In the genomic region with DNA sequence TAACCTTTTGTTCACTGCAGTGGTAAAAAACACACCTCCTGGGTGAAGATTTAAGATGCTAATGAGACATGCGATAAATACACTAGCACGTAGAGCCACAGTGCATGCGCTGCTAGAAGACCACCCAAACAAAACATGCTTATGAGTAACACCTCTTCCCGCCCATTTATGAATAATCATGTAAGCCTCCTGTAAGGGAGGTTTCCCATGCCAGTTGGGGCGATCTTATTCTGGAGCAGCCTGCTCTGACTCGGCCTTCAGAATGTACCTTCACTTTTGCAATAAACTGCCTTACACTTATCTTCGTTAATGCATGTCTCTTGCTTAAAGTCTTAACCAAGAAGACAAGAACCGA, we compare ENCODE assay signal across 11 cellular contexts. TPM values are rescaled to one million over a fixed set of nuclear protein-coding genes. Genes with fewer than 3 reads are reported as not detected.
A peak's percentile ranks its signal among the peaks of the same experiment; 100 is the strongest.
DNase-seq lines count a peak whose midpoint lies in the region; ATAC-seq, FAIRE-seq and TF ChIP-seq lines count a peak whose summit lies in the region.
"Had no signal": no experiment of that assay in that cellular context is flagged by ENCODE, and none has a peak within 500 bp of the region (broad histone marks: within the 10 kb centered on the region; RNA-seq: fewer than 3 reads in every experiment).

No MANE protein-coding gene starts in this region.

- no peaks in the 10 kb centered on the region for H3K36me3 ChIP-seq in Karpas-422 (ENCODE audit: insufficient read depth, low read length)
- no peaks in the 10 kb centered on the region for H3K36me3 ChIP-seq in K562 (ENCODE audit: control insufficient read depth, insufficient read depth, low read length)
- peaks cover 0 to 66% (median 9%) of the 10 kb centered on the region in 4 donors for H3K36me3 ChIP-seq in sigmoid colon
- H3K36me3 ChIP-seq in upper lobe of left lung, result peaks cover 0 to 46% (median 19%) of the 10 kb centered on the region in 4 donors

- TF ChIP-seq CTCF in K562 (IDR thresholded peaks at IDR 0.05 in 2 of 3, conservative IDR thresholded peaks at IDR 0.05 in 1 of 3; ENCODE audit: insufficient read depth in 2 of 3, low read depth in 1 of 3, low read length in 3 of 3) (no peak), sigmoid colon (IDR thresholded peaks at IDR 0.05) (no peak), upper lobe of left lung (IDR thresholded peaks at IDR 0.05) (no peak)

- H3K9ac ChIP-seq in Karpas-422 (ENCODE audit: low read length) (no peak overlapping the region), K562 (ENCODE audit: insufficient read depth in 1 of 2, low read depth in 2 of 2, low read length in 2 of 2) (no peak overlapping the region)

- H3K27ac ChIP-seq in Karpas-422 (ENCODE audit: low read length), result no peak overlapping the region
- no peak overlapping the region for H3K27ac ChIP-seq in K562 (ENCODE audit: extremely low read depth, low read depth, low read length)
- no peak overlapping the region for H3K27ac ChIP-seq in sigmoid colon
- H3K27ac ChIP-seq in upper lobe of left lung, result no peak overlapping the region
- H3K27ac ChIP-seq: SK-N-MC had no signal

- H3K79me2 ChIP-seq in Karpas-422 (ENCODE audit: low read length) (no peaks in the 10 kb centered on the region), K562 (ENCODE audit: control insufficient read depth, insufficient read depth, low read length) (no peaks in the 10 kb centered on the region)

- POLR2A ChIA-PET in K562 (lab: Yijun Ruan, JAX), result interaction anchor here (0.6 to 6.8 kb wide), 16 partner anchors 8 to 1351 kb away, joined by 3 to 46 read pairs (median 5); no protein-coding TSS in a partner anchor

- ATAC-seq in K562 (no peak), upper lobe of left lung (ENCODE audit: low FRiP score in 2 of 2) (no peak)

- no peak overlapping the region for H3K4me3 ChIP-seq in Karpas-422 (ENCODE audit: low read length)
- H3K4me3 ChIP-seq in K562, result no peak overlapping the region
- no peak overlapping the region for H3K4me3 ChIP-seq in sigmoid colon
- no peak overlapping the region for H3K4me3 ChIP-seq in upper lobe of left lung
- H3K4me3 ChIP-seq: GM12878, SK-N-MC had no signal

- peaks cover 4% of the 10 kb centered on the region; the same call in 1 of the 2 replicates for H3K4me1 ChIP-seq in Karpas-422 (ENCODE audit: low read length)
- no peaks in the 10 kb centered on the region; a peak in 1 of 5 replicates for H3K4me1 ChIP-seq in K562 (replicated peaks in 1 of 2; ENCODE audit: control insufficient read depth in 2 of 2, insufficient read depth in 2 of 2, low read length in 2 of 2)
- no peaks in the 10 kb centered on the region for H3K4me1 ChIP-seq in sigmoid colon
- H3K4me1 ChIP-seq in upper lobe of left lung, result peaks cover 0 to 2% (median 0%) of the 10 kb centered on the region in 4 donors

- peak overlapping the region; percentile 34; the same call in 1 of the 2 replicates for H2AFZ ChIP-seq in Karpas-422 (ENCODE audit: low read length)
- no peak overlapping the region for H2AFZ ChIP-seq in K562 (ENCODE audit: low read depth, low read length)

- FAIRE-seq in GM19239 (lab: Jason Lieb, UNC) (peak; percentile 54), K562 (lab: Jason Lieb, UNC) (no peak)

- H3K9me1 ChIP-seq in K562 (ENCODE audit: control insufficient read depth, insufficient read depth, low read length), result no peaks in the 10 kb centered on the region

- no peak for TF ChIP-seq RAD21 in K562 (CRISPR knock-in tag; conservative IDR thresholded peaks at IDR 0.05 in 1 of 2, IDR thresholded peaks at IDR 0.05 in 1 of 2)

- no peaks in the 10 kb centered on the region for H3K9me3 ChIP-seq in Karpas-422 (ENCODE audit: low read length)
- H3K9me3 ChIP-seq in K562 (replicated peaks; ENCODE audit: control insufficient read depth, insufficient read depth, low read depth, low read length), result no peaks in the 10 kb centered on the region
- H3K9me3 ChIP-seq in sigmoid colon, result no peaks in the 10 kb centered on the region
- no peaks in the 10 kb centered on the region for H3K9me3 ChIP-seq in upper lobe of left lung

- CTCF ChIA-PET in K562 (lab: Yijun Ruan, JAX; ENCODE audit: low intra/inter-chr PET ratio), result interaction anchor here (0.6 to 6.9 kb wide), 12 partner anchors 15 to 302 kb away, joined by 3 to 195 read pairs (median 4); a partner anchor contains a TSS

- no peak for DNase-seq in GM19239 (ENCODE audit: insufficient read length, low spot score)
- no peak for DNase-seq in Karpas-422
- no peak for DNase-seq in K562 (ENCODE audit: extremely low read depth in 1 of 4, low spot score in 3 of 4)
- peak; percentile 20 for DNase-seq in sigmoid colon
- DNase-seq in COLO668 (lab: John Stamatoyannopoulos, UW; ENCODE audit: unreplicated experiment), result no peak
- no peak for DNase-seq in upper lobe of left lung
- DNase-seq in NCI-H2081 treated with DMSO at 0.1 percent for 48 hours (lab: John Stamatoyannopoulos, UW), result no peak
- DNase-seq: GF-D8, NCI-H510A had no signal

- H3K27me3 ChIP-seq in Karpas-422 (ENCODE audit: low read length), result no peaks in the 10 kb centered on the region
- H3K27me3 ChIP-seq in K562 (ENCODE audit: control insufficient read depth in 2 of 2, insufficient read depth in 2 of 2, low read length in 2 of 2), result peaks cover 10 to 12% of the 10 kb centered on the region in 2 experiments; a peak in 4 of 5 replicates
- no peaks in the 10 kb centered on the region for H3K27me3 ChIP-seq in sigmoid colon
- no peaks in the 10 kb centered on the region for H3K27me3 ChIP-seq in upper lobe of left lung

- BruUV-seq in K562 (replicated peaks; lab: Mats Ljungman, UMichigan), result no TSS peak

- 43% methylated on average over 8 of the region's 8 CpGs for WGBS in K562 (ENCODE audit: insufficient coverage, low coverage, missing lambda C conversion rate)
- whole genome bisulfite sequencing in sigmoid colon, 2 donors, result 92 to 94% methylated on average over 8 of the region's 8 CpGs
- 89 to 91% methylated on average over 8 of the region's 8 CpGs for WGBS in upper lobe of left lung, 2 donors

- H3K4me2 ChIP-seq in Karpas-422 (ENCODE audit: low read depth, low read length, poor library complexity, severe bottlenecking) (no peak overlapping the region), K562 (ENCODE audit: insufficient read depth, low read length) (no peak overlapping the region)

- H4K20me1 ChIP-seq in Karpas-422 (ENCODE audit: insufficient read depth, low read depth, low read length) (no peaks in the 10 kb centered on the region), K562 (replicated peaks; ENCODE audit: control insufficient read depth, insufficient read depth, low read length) (peaks cover 16% of the 10 kb centered on the region)

- no peak for TF ChIP-seq EP300 in K562 (IDR thresholded peaks at IDR 0.05; ENCODE audit: low read length)
- no peak for TF ChIP-seq EP300 in sigmoid colon (IDR thresholded peaks at IDR 0.05)
- TF ChIP-seq EP300 in upper lobe of left lung (IDR thresholded peaks at IDR 0.05), result no peak

- intact Hi-C loops in K562 (cut with micrococcal nuclease) (loop anchor here (1.0 to 5.0 kb wide), 3 partner anchors 37 to 298 kb away; no protein-coding TSS in a partner anchor), sigmoid colon (cut with DNase I) (loop anchor here (1.0 kb wide), 1 partner anchor 37 kb away; no protein-coding TSS in a partner anchor)

- TF ChIP-seq POLR2A in K562 (conservative IDR thresholded peaks at IDR 0.05) (no peak), sigmoid colon (IDR thresholded peaks at IDR 0.05) (no peak), upper lobe of left lung (IDR thresholded peaks at IDR 0.05) (no peak)

- H3K9me2 ChIP-seq in Karpas-422 (replicated peaks; ENCODE audit: insufficient read depth, low read length), result no peaks in the 10 kb centered on the region

- in situ Hi-C loops in K562 (cut with MboI), result loop anchor here (5.0 kb wide), 2 partner anchors 33 to 298 kb away; no protein-coding TSS in a partner anchor

RNA-seq across cellular contexts. Expression of a gene that starts 18.1 kb away (rescaled TPM):
- 0.67 and 2.2 TPM in 2 replicates for total RNA-seq in Karpas-422 (2014; rRNA removed; shearing (Covaris generic); ENCODE audit: low replicate concordance)
- total RNA-seq in K562 (2011; cell fraction: chromatin; rRNA removed; ENCODE audit: low replicate concordance), result 0.65 TPM in 1 of 2 replicates, not detected in the other
- total RNA-seq in K562 (2011; cell fraction: nucleolus; rRNA removed), result 0.50 and 0.92 TPM in 2 replicates
- total RNA-seq in K562 (2011; cell fraction: nucleoplasm; rRNA removed), result 0.15 TPM in 2 replicates
- total RNA-seq in K562 (2014; rRNA removed), result 0.20 and 0.32 TPM in 2 replicates
- total RNA-seq in K562 (2014; rRNA removed; fragmentation: Illumina TruSeq; extraction: Trizol), result not detected in 2 replicates
- not detected in 2 replicates for total RNA-seq in K562 (2015; rRNA removed; fragmentation: Illumina TruSeq; extraction: Trizol)
- 0.13 and 0.29 TPM in 2 replicates for total RNA-seq in K562 (2021)
- 0.06 and 0.26 TPM in 2 replicates for polyA plus RNA-seq in K562 (2011; rRNA removed)
- polyA plus RNA-seq in K562 (2011; cell fraction: cytosol; rRNA removed), result 0.15 and 0.25 TPM in 2 replicates
- 0.61 and 0.65 TPM in 2 replicates for polyA plus RNA-seq in K562 (2011; cell fraction: nucleus; rRNA removed)
- 0.21 and 1.3 TPM in 2 replicates for polyA plus RNA-seq in K562 (2012)
- not detected in 2 replicates for polyA plus RNA-seq in K562 (2014; fragmentation: Illumina TruSeq; extraction: Trizol)
- polyA plus RNA-seq in K562 (2014; fragmentation: Nextera tagmentation; extraction: Ambion mirVana), result not detected
- 0.13 and 0.23 TPM in 2 replicates for polyA plus RNA-seq in K562 (2014; rRNA removed)
- polyA minus RNA-seq in K562 (2011; rRNA and poly(A)+ RNA removed), result not detected in 2 replicates
- not detected in 2 replicates for polyA minus RNA-seq in K562 (2011; cell fraction: cytosol; rRNA and poly(A)+ RNA removed)
- 0.22 and 0.27 TPM in 2 replicates for polyA minus RNA-seq in K562 (2011; cell fraction: nucleus; rRNA and poly(A)+ RNA removed)
- total RNA-seq in sigmoid colon, result 10 to 100 TPM in 3 of 4 donors, 1 to 10 TPM in 1; 6.4 to 12.8 (median 10.4) TPM
- polyA plus RNA-seq in sigmoid colon, result 1 to 10 TPM in 1 of 3 donors, under 1 TPM in 2; under 0.01 to 1.9 (median 0.46) TPM
- total RNA-seq in upper lobe of left lung, result 10 to 100 TPM; 10.1 to 36.7 (median 16.1) TPM

RNA-seq across cellular contexts. Expression of a gene that starts 39.9 kb away (rescaled TPM):
- total RNA-seq in Karpas-422 (2014; rRNA removed; shearing (Covaris generic); ENCODE audit: low replicate concordance), result 9.7 and 23.7 TPM in 2 replicates
- total RNA-seq in K562 (2011; cell fraction: chromatin; rRNA removed; ENCODE audit: low replicate concordance), result 116 and 152 TPM in 2 replicates
- total RNA-seq in K562 (2011; cell fraction: nucleolus; rRNA removed), result 68.5 and 75.0 TPM in 2 replicates
- 88.1 and 101 TPM in 2 replicates for total RNA-seq in K562 (2011; cell fraction: nucleoplasm; rRNA removed)
- 15.1 and 15.6 TPM in 2 replicates for total RNA-seq in K562 (2014; rRNA removed)
- 13.5 and 15.3 TPM in 2 replicates for total RNA-seq in K562 (2014; rRNA removed; fragmentation: Illumina TruSeq; extraction: Trizol)
- 15.2 and 15.7 TPM in 2 replicates for total RNA-seq in K562 (2015; rRNA removed; fragmentation: Illumina TruSeq; extraction: Trizol)
- 20.1 and 21.1 TPM in 2 replicates for total RNA-seq in K562 (2021)
- polyA plus RNA-seq in K562 (2011; rRNA removed), result 25.6 and 43.0 TPM in 2 replicates
- polyA plus RNA-seq in K562 (2011; cell fraction: cytosol; rRNA removed), result 24.5 and 36.2 TPM in 2 replicates
- polyA plus RNA-seq in K562 (2011; cell fraction: nucleus; rRNA removed), result 73.7 and 92.5 TPM in 2 replicates
- 15.0 and 42.6 TPM in 2 replicates for polyA plus RNA-seq in K562 (2012)
- 15.4 and 16.5 TPM in 2 replicates for polyA plus RNA-seq in K562 (2014; fragmentation: Illumina TruSeq; extraction: Trizol)
- polyA plus RNA-seq in K562 (2014; fragmentation: Nextera tagmentation; extraction: Ambion mirVana), result 1 to 10 TPM; 1.3 to 1.8 TPM
- 15.8 and 18.6 TPM in 2 replicates for polyA plus RNA-seq in K562 (2014; rRNA removed)
- polyA minus RNA-seq in K562 (2011; rRNA and poly(A)+ RNA removed), result 24.1 and 42.3 TPM in 2 replicates
- 13.4 and 21.4 TPM in 2 replicates for polyA minus RNA-seq in K562 (2011; cell fraction: cytosol; rRNA and poly(A)+ RNA removed)
- polyA minus RNA-seq in K562 (2011; cell fraction: nucleus; rRNA and poly(A)+ RNA removed), result 36.2 and 65.9 TPM in 2 replicates
- 10 to 100 TPM; 26.4 to 39.6 (median 32.7) TPM for total RNA-seq in sigmoid colon
- 10 to 100 TPM in 1 of 3 donors, 1 to 10 TPM in 2; 5.4 to 14.0 (median 6.0) TPM for polyA plus RNA-seq in sigmoid colon
- total RNA-seq in upper lobe of left lung, result 10 to 100 TPM; 17.5 to 48.2 (median 22.7) TPM

RNA-seq across cellular contexts. Expression of a gene that starts 51.7 kb away (rescaled TPM):
- 36.9 and 70.3 TPM in 2 replicates for total RNA-seq in Karpas-422 (2014; rRNA removed; shearing (Covaris generic); ENCODE audit: low replicate concordance)
- 482 and 971 TPM in 2 replicates for total RNA-seq in K562 (2011; cell fraction: chromatin; rRNA removed; ENCODE audit: low replicate concordance)
- total RNA-seq in K562 (2011; cell fraction: nucleolus; rRNA removed), result 663 TPM in 2 replicates
- 469 and 476 TPM in 2 replicates for total RNA-seq in K562 (2011; cell fraction: nucleoplasm; rRNA removed)
- total RNA-seq in K562 (2014; rRNA removed) (72.6 and 103 TPM in 2 replicates), K562 (2014; rRNA removed; fragmentation: Illumina TruSeq; extraction: Trizol) (26.1 and 26.4 TPM in 2 replicates), K562 (2015; rRNA removed; fragmentation: Illumina TruSeq; extraction: Trizol) (59.2 and 60.1 TPM in 2 replicates), K562 (2021) (264 and 271 TPM in 2 replicates), sigmoid colon (10 to 100 TPM; 26.4 to 75.3 (median 34.9) TPM), upper lobe of left lung (100 to 1,000 TPM in 4 of 6 donors, 10 to 100 TPM in 2; 64.2 to 170 (median 123) TPM)
- polyA plus RNA-seq in K562 (2011; rRNA removed) (40.4 and 111 TPM in 2 replicates), K562 (2014; fragmentation: Illumina TruSeq; extraction: Trizol) (76.0 and 122 TPM in 2 replicates), K562 (2014; fragmentation: Nextera tagmentation; extraction: Ambion mirVana) (1 to 10 TPM; 4.0 to 5.2 TPM), K562 (2014; rRNA removed) (102 and 130 TPM in 2 replicates), sigmoid colon (10 to 100 TPM; 25.8 to 86.8 (median 37.5) TPM)
- polyA plus RNA-seq in K562 (2011; cell fraction: cytosol; rRNA removed), result 75.5 and 117 TPM in 2 replicates
- polyA plus RNA-seq in K562 (2011; cell fraction: nucleus; rRNA removed), result 369 and 471 TPM in 2 replicates
- 148 and 229 TPM in 2 replicates for polyA plus RNA-seq in K562 (2012)
- polyA minus RNA-seq in K562 (2011; rRNA and poly(A)+ RNA removed), result 98.8 and 108 TPM in 2 replicates
- polyA minus RNA-seq in K562 (2011; cell fraction: cytosol; rRNA and poly(A)+ RNA removed), result 188 and 326 TPM in 2 replicates
- 310 and 409 TPM in 2 replicates for polyA minus RNA-seq in K562 (2011; cell fraction: nucleus; rRNA and poly(A)+ RNA removed)
